In genomic region chr11:4903484-4903883, GRCh38 we compare ENCODE assay signal across 23 cellular contexts. TPM values are rescaled to one million over a fixed set of nuclear protein-coding genes. Genes with fewer than 3 reads are reported as not detected.
"Had no signal": no experiment of that assay in that cellular context is flagged by ENCODE, and none has a peak within 500 bp of the region (broad histone marks: within the 10 kb centered on the region; RNA-seq: fewer than 3 reads in every experiment).

Gene OR51A7 (plus strand): TSS chr11:4903783. CDS start chr11:4907370, 3,587 bp downstream.

- H3K4me1 Mint-ChIP-seq: natural killer cell, neural crest cell had no signal

- ATAC-seq: foreskin keratinocyte, left colon, mucosa of descending colon, natural killer cell, right cardiac atrium had no signal

- H3K4me3 Mint-ChIP-seq: endodermal cell; natural killer cell; neural crest cell; stimulated activated naive CD8-positive, alpha-beta T cell treated with anti-CD3 and anti-CD28 coated beads, Interleukin-15, Interleukin-2, amounts not matched to agents 100 ng/mL and 50 ng/mL, for 24 hours had no signal

- H3K9me3 Mint-ChIP-seq: endodermal cell; natural killer cell; neural crest cell; stimulated activated naive CD8-positive, alpha-beta T cell treated with anti-CD3 and anti-CD28 coated beads, Interleukin-15, Interleukin-2, amounts not matched to agents 100 ng/mL and 50 ng/mL, for 24 hours had no signal

- DNase-seq: colonic mucosa; dermis blood vessel endothelial cell; effector CD4-positive, alpha-beta T cell; endodermal cell; erythroblast; foreskin keratinocyte; head of caudate nucleus; hippocampal formation; left colon; mammary epithelial cell; mucosa of descending colon; natural killer cell; nucleus accumbens; ovary; right cardiac atrium; small intestine; stimulated activated CD4-positive, alpha-beta T cell treated with anti-CD3 and anti-CD28 coated beads, Interleukin-12 subunit alpha, Interleukin-12 subunit beta, amount 100 ng/mL, for 4 hours; tibial artery; upper lobe of left lung; uterus had no signal

- FAIRE-seq: endothelial cell of umbilical vein had no signal

- H3K36me3 Mint-ChIP-seq: natural killer cell had no signal

- H3K27ac Mint-ChIP-seq: endodermal cell; natural killer cell; stimulated activated naive CD8-positive, alpha-beta T cell treated with anti-CD3 and anti-CD28 coated beads, Interleukin-15, Interleukin-2, amounts not matched to agents 100 ng/mL and 50 ng/mL, for 24 hours had no signal

RNA-seq across cellular contexts. Expression of gene OR51A7, which starts in this region (rescaled TPM):
- polyA plus RNA-seq: endothelial cell of umbilical vein, foreskin keratinocyte, mammary epithelial cell, ovary, right cardiac atrium, small intestine had no signal
